In the genomic region with DNA sequence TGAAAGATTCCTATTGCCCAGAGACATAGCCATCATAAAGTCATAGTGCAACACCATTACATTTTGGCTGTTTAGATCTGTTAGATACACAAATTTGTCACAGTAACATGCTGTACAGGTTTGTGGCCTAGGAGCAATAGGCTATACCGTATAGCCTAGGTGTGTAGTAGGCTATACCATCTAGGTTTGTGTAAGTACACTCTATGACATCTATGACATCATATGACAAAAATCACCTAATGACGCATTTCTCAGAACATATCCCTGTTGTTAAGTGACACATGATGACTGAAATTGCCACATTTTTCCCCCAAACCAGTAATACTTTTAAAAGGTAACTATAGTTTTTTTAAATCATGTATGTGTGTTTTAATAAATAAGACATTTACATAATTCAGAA, we compare ENCODE assay signal across 16 cellular contexts. TPM values are rescaled to one million over a fixed set of nuclear protein-coding genes. Genes with fewer than 3 reads are reported as not detected.
DNase-seq lines count a peak whose midpoint lies in the region; ATAC-seq and TF ChIP-seq lines count a peak whose summit lies in the region.
"Had no signal": no experiment of that assay in that cellular context is flagged by ENCODE, and none has a peak within 500 bp of the region (broad histone marks: within the 10 kb centered on the region; RNA-seq: fewer than 3 reads in every experiment).

No MANE protein-coding gene starts in this region.

- peaks cover 8% of the 10 kb centered on the region for H3K36me3 Mint-ChIP-seq in activated CD4-positive, alpha-beta T cell treated with anti-CD3 and anti-CD28 coated beads for 36 hours (ENCODE audit: low read depth)
- H3K36me3 Mint-ChIP-seq in activated T-helper 17 cell treated with anti-CD3 and anti-CD28 coated beads, Interleukin-2, amount 50 U/mL, for 72 hours (ENCODE audit: low read depth), result no peaks in the 10 kb centered on the region

- H3K36me3 ChIP-seq in HEK293 (ENCODE audit: control insufficient read depth in 2 of 2, insufficient read depth in 1 of 2, low read length in 2 of 2), result no peaks in the 10 kb centered on the region

- DNase-seq in activated CD4-positive, alpha-beta T cell treated with anti-CD3 and anti-CD28 coated beads for 36 hours, result no peak
- DNase-seq in activated CD4-positive, alpha-beta T cell treated with anti-CD3 and anti-CD28 coated beads for 48 hours, result no peak
- no peak for DNase-seq in GDM1 (lab: John Stamatoyannopoulos, UW)
- DNase-seq in left cardiac atrium, result no peak
- no peak for DNase-seq in NOMO-1 treated with dmso at 0.1 percent for 144 hours (lab: John Stamatoyannopoulos, UW; ENCODE audit: unreplicated experiment)
- DNase-seq: ACHN; CD4-positive, CD25-positive, alpha-beta regulatory T cell; DMS 273 treated with DMSO at 0.1 percent for 48 hours; GOT3; H9; KG1 had no signal

- peaks cover 2% of the 10 kb centered on the region for H3K9me3 Mint-ChIP-seq in activated CD4-positive, alpha-beta T cell treated with anti-CD3 and anti-CD28 coated beads for 36 hours (ENCODE audit: low read depth)
- H3K9me3 Mint-ChIP-seq in activated T-helper 17 cell treated with anti-CD3 and anti-CD28 coated beads, Interleukin-2, amount 50 U/mL, for 72 hours, result no peaks in the 10 kb centered on the region

- CTCF ChIA-PET in activated CD4-positive, alpha-beta T cell treated with anti-CD3 and anti-CD28 coated beads for 36 hours (lab: Charles Lee), result interaction anchor here (0.6 kb wide), 1 partner anchor 15 kb away, joined by 3 read pairs; no protein-coding TSS in a partner anchor
- CTCF ChIA-PET in HEK293 (lab: Yijun Ruan, JAX), result interaction anchor here (1.0 kb wide), 1 partner anchor 206 kb away, joined by 3 read pairs; no protein-coding TSS in a partner anchor

- H3K27ac Mint-ChIP-seq in activated CD4-positive, alpha-beta T cell treated with anti-CD3 and anti-CD28 coated beads for 36 hours, result no peak overlapping the region
- no peak overlapping the region for H3K27ac Mint-ChIP-seq in activated T-helper 17 cell treated with anti-CD3 and anti-CD28 coated beads, Interleukin-2, amount 50 U/mL, for 72 hours
- H3K27ac Mint-ChIP-seq: CD4-positive, CD25-positive, alpha-beta regulatory T cell had no signal

- no peak overlapping the region for H3K4me3 ChIP-seq in HEK293 (ENCODE audit: low read depth, low read length)
- H3K4me3 ChIP-seq: BLaER1 treated with 17β-estradiol and CSF1 and Interleukin-3, amounts not matched to agents 10 nM and 100 nM had no signal

- H3K4me3 Mint-ChIP-seq in activated CD4-positive, alpha-beta T cell treated with anti-CD3 and anti-CD28 coated beads for 36 hours, result no peak overlapping the region
- H3K4me3 Mint-ChIP-seq in activated T-helper 17 cell treated with anti-CD3 and anti-CD28 coated beads, Interleukin-2, amount 50 U/mL, for 72 hours, result no peak overlapping the region
- H3K4me3 Mint-ChIP-seq: CD4-positive, CD25-positive, alpha-beta regulatory T cell; H9 had no signal

- H3K4me1 ChIP-seq in HEK293 (ENCODE audit: control insufficient read depth, insufficient read depth, low read length), result peaks cover 17% of the 10 kb centered on the region

- no peaks in the 10 kb centered on the region for H3K27me3 Mint-ChIP-seq in activated CD4-positive, alpha-beta T cell treated with anti-CD3 and anti-CD28 coated beads for 36 hours
- no peaks in the 10 kb centered on the region for H3K27me3 Mint-ChIP-seq in activated T-helper 17 cell treated with anti-CD3 and anti-CD28 coated beads, Interleukin-2, amount 50 U/mL, for 72 hours
- H3K27me3 Mint-ChIP-seq: CD4-positive, CD25-positive, alpha-beta regulatory T cell had no signal

- no peak overlapping the region for H3K27ac ChIP-seq in HEK293 (ENCODE audit: extremely low read depth, low read depth, low read length)
- H3K27ac ChIP-seq: 22Rv1; BLaER1 treated with 17β-estradiol and CSF1 and Interleukin-3, amounts not matched to agents 10 nM and 100 nM; HL-60 had no signal

- peaks cover 25% of the 10 kb centered on the region for H3K4me1 Mint-ChIP-seq in activated CD4-positive, alpha-beta T cell treated with anti-CD3 and anti-CD28 coated beads for 36 hours
- H3K4me1 Mint-ChIP-seq in activated T-helper 17 cell treated with anti-CD3 and anti-CD28 coated beads, Interleukin-2, amount 50 U/mL, for 72 hours, result peaks cover 23% of the 10 kb centered on the region

- no peaks in the 10 kb centered on the region; the same call in 1 of the 2 replicates for H3K9me3 ChIP-seq in HEK293 (ENCODE audit: control insufficient read depth, insufficient read depth, low read depth, low read length)

- POLR2A ChIA-PET in activated CD4-positive, alpha-beta T cell treated with anti-CD3 and anti-CD28 coated beads for 36 hours (lab: Charles Lee), result no interaction called here
- POLR2A ChIA-PET in HEK293 (lab: Yijun Ruan, JAX), result no interaction called here

- ATAC-seq in activated CD4-positive, alpha-beta T cell treated with anti-CD3 and anti-CD28 coated beads for 36 hours, result peak; percentile 72
- peak; percentile 64 for ATAC-seq in activated T-helper 17 cell treated with anti-CD3 and anti-CD28 coated beads, Interleukin-2, amount 50 U/mL, for 72 hours (replicated peaks)
- no peak for ATAC-seq in left cardiac atrium

- intact Hi-C loops in activated CD4-positive, alpha-beta T cell treated with anti-CD3 and anti-CD28 coated beads for 36 hours (cut with DNase I, micrococcal nuclease), result no loop called here
- intact Hi-C loops in left cardiac atrium (cut with DNase I), result no loop called here

- TF ChIP-seq CTCF in HEK293 (tag by site-specific recombination; IDR thresholded peaks at IDR 0.05), result no peak

TF ChIP-seq in HEK293, 187 proteins besides CTCF, POLR2A, EP300 and RAD21:
- TF ChIP-seq, protein P1, sequence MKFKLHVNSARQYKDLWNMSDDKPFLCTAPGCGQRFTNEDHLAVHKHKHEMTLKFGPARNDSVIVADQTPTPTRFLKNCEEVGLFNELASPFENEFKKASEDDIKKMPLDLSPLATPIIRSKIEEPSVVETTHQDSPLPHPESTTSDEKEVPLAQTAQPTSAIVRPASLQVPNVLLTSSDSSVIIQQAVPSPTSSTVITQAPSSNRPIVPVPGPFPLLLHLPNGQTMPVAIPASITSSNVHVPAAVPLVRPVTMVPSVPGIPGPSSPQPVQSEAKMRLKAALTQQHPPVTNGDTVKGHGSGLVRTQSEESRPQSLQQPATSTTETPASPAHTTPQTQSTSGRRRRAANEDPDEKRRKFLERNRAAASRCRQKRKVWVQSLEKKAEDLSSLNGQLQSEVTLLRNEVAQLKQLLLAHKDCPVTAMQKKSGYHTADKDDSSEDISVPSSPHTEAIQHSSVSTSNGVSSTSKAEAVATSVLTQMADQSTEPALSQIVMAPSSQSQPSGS (tag by site-specific recombination; IDR thresholded peaks at IDR 0.05; ENCODE audit: low read depth), result peak; percentile 46; the same call in 1 of the 2 replicates
- TF ChIP-seq OSR2 (tag by site-specific recombination; IDR thresholded peaks at IDR 0.05), result no peak
- TF ChIP-seq ZNF629 (tag by site-specific recombination; IDR thresholded peaks at IDR 0.05), result peak; percentile 20; the same call in 1 of the 2 replicates

RNA-seq across cellular contexts. Expression of a gene that starts 43.3 kb away (rescaled TPM):
- total RNA-seq in activated CD4-positive, alpha-beta T cell treated with anti-CD3 and anti-CD28 coated beads for 36 hours, result 1 to 10 TPM; 7.1 to 8.8 TPM
- total RNA-seq in activated T-helper 17 cell treated with anti-CD3 and anti-CD28 coated beads, Interleukin-2, amount 50 U/mL, for 72 hours, result 10 to 100 TPM in 1 of 2 donors, 1 to 10 TPM in 1; 8.2 to 11.6 TPM
- total RNA-seq in left cardiac atrium, result 10 to 100 TPM; 19.4 to 22.5 TPM

Comparison
In these comparisons a context has a peak if more than half of its experiments do, and no peak if none do; other contexts are left out.
1. ATAC-seq: peak in activated CD4-positive, alpha-beta T cell treated with anti-CD3 and anti-CD28 coated beads for 36 hours (single experiment) and activated T-helper 17 cell treated with anti-CD3 and anti-CD28 coated beads, Interleukin-2, amount 50 U/mL, for 72 hours (single experiment); none in left cardiac atrium (0 of 2).